Comparison of ENCODE assay signal across 14 cellular contexts in the genomic region with DNA sequence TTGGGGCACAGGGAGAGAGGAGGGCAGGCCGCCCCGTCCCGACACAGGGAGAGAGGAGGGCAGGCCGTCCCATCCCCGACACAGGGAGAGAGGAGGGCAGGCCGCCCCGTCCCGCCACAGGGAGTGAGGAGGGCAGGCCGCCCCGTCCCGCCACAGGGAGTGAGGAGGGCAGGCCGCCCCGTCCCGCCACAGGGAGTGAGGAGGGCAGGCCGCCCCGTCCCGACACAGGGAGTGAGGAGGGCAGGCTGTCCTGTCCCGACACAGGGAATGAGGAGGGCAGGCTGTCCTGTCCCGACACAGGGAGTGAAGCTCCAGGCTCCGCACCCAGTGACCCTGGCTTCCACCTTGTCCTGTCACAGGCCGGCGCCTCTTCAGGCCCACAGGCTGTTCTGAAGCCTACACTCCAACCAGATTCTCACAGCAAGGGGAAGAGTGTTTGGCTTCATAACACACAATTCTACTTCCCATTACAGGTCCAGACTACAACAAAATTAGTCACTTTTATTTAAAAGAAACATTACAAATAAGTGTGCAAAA. TPM values are rescaled to one million over a fixed set of nuclear protein-coding genes. Genes with fewer than 3 reads are reported as not detected.
DNase-seq lines count a peak whose midpoint lies in the region; ATAC-seq and TF ChIP-seq lines count a peak whose summit lies in the region.
"Had no signal": no experiment of that assay in that cellular context is flagged by ENCODE, and none has a peak within 500 bp of the region (broad histone marks: within the 10 kb centered on the region; RNA-seq: fewer than 3 reads in every experiment).

No MANE protein-coding gene starts in this region.

- TF ChIP-seq CTCF in natural killer cell (IDR thresholded peaks at IDR 0.05), result no peak
- TF ChIP-seq CTCF in brain (conservative IDR thresholded peaks at IDR 0.05), result no peak
- TF ChIP-seq CTCF in mesothelial cell of epicardium (IDR thresholded peaks at IDR 0.05; ENCODE audit: unreplicated experiment), result no peak

- H3K27me3 Mint-ChIP-seq in natural killer cell (ENCODE audit: low read depth in 2 of 2), result no peaks in the 10 kb centered on the region
- no peaks in the 10 kb centered on the region for H3K27me3 Mint-ChIP-seq in natural killer cell treated with Interleukin-12 subunit alpha and Interleukin-12 subunit beta and Interleukin-15 and Interleukin-18, amount 100 ng/mL, for 72 hours
- peaks cover 3% of the 10 kb centered on the region for H3K27me3 Mint-ChIP-seq in brain
- H3K27me3 Mint-ChIP-seq in mesothelial cell of epicardium (ENCODE audit: low read depth), result no peaks in the 10 kb centered on the region
- H3K27me3 Mint-ChIP-seq in activated CD4-positive, alpha-beta T cell treated with anti-CD3 and anti-CD28 coated beads, Interleukin-2, amount 10 ng/mL, durations not matched to agents 24 days and 14 days, result no peaks in the 10 kb centered on the region
- H3K27me3 Mint-ChIP-seq: CD4-positive, CD25-positive, alpha-beta regulatory T cell had no signal

- DNase-seq in natural killer cell (no peak), mesothelial cell of epicardium (ENCODE audit: low spot score in 2 of 2, unreplicated experiment in 2 of 2) (no peak), dermis blood vessel endothelial cell (no peak)
- DNase-seq in natural killer cell treated with Interleukin-12 subunit alpha and Interleukin-12 subunit beta and Interleukin-15 and Interleukin-18, amount 100 ng/mL, for 72 hours (ENCODE audit: low spot score), result no peak
- no peak for DNase-seq in activated CD4-positive, alpha-beta T cell treated with anti-CD3 and anti-CD28 coated beads, Interleukin-2, amount 10 ng/mL, durations not matched to agents 24 days and 14 days
- DNase-seq in activated CD4-positive, CD25-positive, alpha-beta regulatory T cell (lab: John Stamatoyannopoulos, UW), result no peak
- DNase-seq: CD4-positive, CD25-positive, alpha-beta regulatory T cell; EL; HFFc6; NCI-H1048; NCI-H2081 treated with DMSO at 0.1 percent for 48 hours; PC-9 had no signal

- H3K36me3 Mint-ChIP-seq in natural killer cell, result peaks cover 6% of the 10 kb centered on the region
- H3K36me3 Mint-ChIP-seq in natural killer cell treated with Interleukin-12 subunit alpha and Interleukin-12 subunit beta and Interleukin-15 and Interleukin-18, amount 100 ng/mL, for 72 hours, result peaks cover 17% of the 10 kb centered on the region
- peaks cover 70% of the 10 kb centered on the region for H3K36me3 Mint-ChIP-seq in brain
- H3K36me3 Mint-ChIP-seq in mesothelial cell of epicardium, result peaks cover 50% of the 10 kb centered on the region
- H3K36me3 Mint-ChIP-seq in activated CD4-positive, alpha-beta T cell treated with anti-CD3 and anti-CD28 coated beads, Interleukin-2, amount 10 ng/mL, durations not matched to agents 24 days and 14 days (ENCODE audit: low read depth), result peaks cover 49% of the 10 kb centered on the region

- peak overlapping the region; percentile 45 to 59 for H3K27ac Mint-ChIP-seq in natural killer cell
- no peak overlapping the region for H3K27ac Mint-ChIP-seq in natural killer cell treated with Interleukin-12 subunit alpha and Interleukin-12 subunit beta and Interleukin-15 and Interleukin-18, amount 100 ng/mL, for 72 hours
- peak overlapping the region in 3 of 5 experiments; percentile 22 to 58 (median 53) for H3K27ac Mint-ChIP-seq in brain
- peak overlapping the region; percentile 79 for H3K27ac Mint-ChIP-seq in mesothelial cell of epicardium
- H3K27ac Mint-ChIP-seq in activated CD4-positive, alpha-beta T cell treated with anti-CD3 and anti-CD28 coated beads, Interleukin-2, amount 10 ng/mL, durations not matched to agents 24 days and 14 days, result no peak overlapping the region
- H3K27ac Mint-ChIP-seq: HFFc6 had no signal

- intact Hi-C loops in natural killer cell (cut with micrococcal nuclease), result no loop called here
- intact Hi-C loops in activated CD4-positive, alpha-beta T cell treated with anti-CD3 and anti-CD28 coated beads, Interleukin-2, amount 10 ng/mL, durations not matched to agents 24 days and 14 days (cut with micrococcal nuclease), result no loop called here

- H3K4me1 Mint-ChIP-seq in natural killer cell (no peaks in the 10 kb centered on the region), brain (peaks cover 9% of the 10 kb centered on the region), mesothelial cell of epicardium (peaks cover 31% of the 10 kb centered on the region)
- peaks cover 0 to 4% of the 10 kb centered on the region in 2 donors for H3K4me1 Mint-ChIP-seq in natural killer cell treated with Interleukin-12 subunit alpha and Interleukin-12 subunit beta and Interleukin-15 and Interleukin-18, amount 100 ng/mL, for 72 hours (ENCODE audit: low read depth in 2 of 2)
- H3K4me1 Mint-ChIP-seq in activated CD4-positive, alpha-beta T cell treated with anti-CD3 and anti-CD28 coated beads, Interleukin-2, amount 10 ng/mL, durations not matched to agents 24 days and 14 days, result peaks cover 2% of the 10 kb centered on the region

- H3K4me3 Mint-ChIP-seq in natural killer cell (no peak overlapping the region), brain (no peak overlapping the region), mesothelial cell of epicardium (no peak overlapping the region)
- no peak overlapping the region for H3K4me3 Mint-ChIP-seq in natural killer cell treated with Interleukin-12 subunit alpha and Interleukin-12 subunit beta and Interleukin-15 and Interleukin-18, amount 100 ng/mL, for 72 hours
- no peak overlapping the region for H3K4me3 Mint-ChIP-seq in activated CD4-positive, alpha-beta T cell treated with anti-CD3 and anti-CD28 coated beads, Interleukin-2, amount 10 ng/mL, durations not matched to agents 24 days and 14 days
- H3K4me3 Mint-ChIP-seq: CD4-positive, CD25-positive, alpha-beta regulatory T cell; HFFc6 had no signal

- no peaks in the 10 kb centered on the region for H3K9me3 Mint-ChIP-seq in natural killer cell
- H3K9me3 Mint-ChIP-seq in natural killer cell treated with Interleukin-12 subunit alpha and Interleukin-12 subunit beta and Interleukin-15 and Interleukin-18, amount 100 ng/mL, for 72 hours, result no peaks in the 10 kb centered on the region
- peaks cover 0 to 4% (median 0%) of the 10 kb centered on the region in 5 experiments for H3K9me3 Mint-ChIP-seq in brain
- H3K9me3 Mint-ChIP-seq in mesothelial cell of epicardium, result peaks cover 8% of the 10 kb centered on the region
- H3K9me3 Mint-ChIP-seq in activated CD4-positive, alpha-beta T cell treated with anti-CD3 and anti-CD28 coated beads, Interleukin-2, amount 10 ng/mL, durations not matched to agents 24 days and 14 days, result no peaks in the 10 kb centered on the region
- H3K9me3 Mint-ChIP-seq: CD4-positive, CD25-positive, alpha-beta regulatory T cell; HFFc6 had no signal

- no peak for ATAC-seq in natural killer cell
- no peak for ATAC-seq in natural killer cell treated with Interleukin-12 subunit alpha and Interleukin-12 subunit beta and Interleukin-15 and Interleukin-18, amount 100 ng/mL, for 72 hours
- ATAC-seq in HG03565 (IDR thresholded peaks at IDR 0.05; ENCODE audit: unreplicated experiment), result no peak

RNA-seq across cellular contexts. Expression of a gene that starts 34.1 kb away (rescaled TPM):
- total RNA-seq in natural killer cell, result 100 to 1,000 TPM in 1 of 3 donors, 10 to 100 TPM in 2; 81.8 to 112 (median 94.6) TPM
- total RNA-seq in natural killer cell treated with Interleukin-12 subunit alpha and Interleukin-12 subunit beta and Interleukin-15 and Interleukin-18, amount 100 ng/mL, for 72 hours, result 10 to 100 TPM; 68.0 to 75.7 TPM
- polyA plus RNA-seq in brain (ENCODE audit: insufficient read depth, low read depth, low replicate concordance), result 72.9 TPM
- total RNA-seq in mesothelial cell of epicardium, result 90.2 to 93.3 TPM (median 92.3 TPM) in 3 replicates
- 62.8 and 66.8 TPM in 2 replicates for total RNA-seq in activated CD4-positive, alpha-beta T cell treated with anti-CD3 and anti-CD28 coated beads, Interleukin-2, amount 10 ng/mL, durations not matched to agents 24 days and 14 days
- 61.4 and 91.0 TPM in 2 replicates for total RNA-seq in dermis blood vessel endothelial cell

Comparison
In these comparisons a context has a peak if more than half of its experiments do, and no peak if none do; other contexts are left out.
1. H3K27ac Mint-ChIP-seq: peak in natural killer cell (2 of 2), brain (3 of 5) and mesothelial cell of epicardium (single experiment); none in natural killer cell treated with Interleukin-12 subunit alpha and Interleukin-12 subunit beta and Interleukin-15 and Interleukin-18, amount 100 ng/mL, for 72 hours (0 of 2) and activated CD4-positive, alpha-beta T cell treated with anti-CD3 and anti-CD28 coated beads, Interleukin-2, amount 10 ng/mL, durations not matched to agents 24 days and 14 days (single experiment).